30 cellular contexts compared by ENCODE assay signal in genomic region chr3:44033123-44033522, GRCh38.
"Had no signal": no experiment of that assay in that cellular context is flagged by ENCODE, and none has a peak within 500 bp of the region (broad histone marks: within the 10 kb centered on the region; RNA-seq: fewer than 3 reads in every experiment).

No MANE protein-coding gene starts in this region.

- H3K27ac Mint-ChIP-seq: activated CD4-positive, alpha-beta memory T cell treated with anti-CD3 and anti-CD28 coated beads, Interleukin-2, amount 10 ng/mL, durations not matched to agents 7 days and 5 days; activated CD4-positive, alpha-beta T cell treated with anti-CD3 and anti-CD28 coated beads for 36 hours; activated CD4-positive, alpha-beta T cell treated with anti-CD3 and anti-CD28 coated beads, Interleukin-2, amount 10 ng/mL, durations not matched to agents 24 days and 14 days; activated naive CD4-positive, alpha-beta T cell treated with anti-CD3 and anti-CD28 coated beads, Interleukin-2, amount 10 ng/mL, durations not matched to agents 7 days and 5 days; activated naive CD4-positive, alpha-beta T cell treated with anti-CD3 and anti-CD28 coated beads, Interleukin-2, amount 50 U/mL, for 72 hours; activated naive CD8-positive, alpha-beta T cell treated with anti-CD3 and anti-CD28 coated beads, Interleukin-2, amount 10 ng/mL, durations not matched to agents 7 days and 5 days; activated T-cell treated with anti-CD3 and anti-CD28 coated beads, Interleukin-2, amount 50 U/mL, for 24 hours; activated T-cell treated with anti-CD3 and anti-CD28 coated beads, Interleukin-2, amount 50 U/mL, for 72 hours; brain; endodermal cell; T-helper 17 cell; T-helper 2 cell treated with Interferon-gamma antibody and Interleukin-4, amounts not matched to agents 5 μg/mL and 100 μg/mL, for 36 hours had no signal

- H3K36me3 Mint-ChIP-seq: activated naive CD4-positive, alpha-beta T cell treated with anti-CD3 and anti-CD28 coated beads, Interleukin-2, amount 10 ng/mL, durations not matched to agents 7 days and 5 days; activated naive CD4-positive, alpha-beta T cell treated with anti-CD3 and anti-CD28 coated beads, Interleukin-2, amount 50 U/mL, for 72 hours; activated naive CD8-positive, alpha-beta T cell treated with anti-CD3 and anti-CD28 coated beads, Interleukin-2, amount 10 ng/mL, durations not matched to agents 7 days and 5 days had no signal

- H3K9me3 Mint-ChIP-seq: activated CD4-positive, alpha-beta memory T cell treated with anti-CD3 and anti-CD28 coated beads, Interleukin-2, amount 10 ng/mL, durations not matched to agents 7 days and 5 days; activated CD4-positive, alpha-beta T cell treated with anti-CD3 and anti-CD28 coated beads, Interleukin-2, amount 10 ng/mL, durations not matched to agents 24 days and 14 days; activated naive CD4-positive, alpha-beta T cell treated with anti-CD3 and anti-CD28 coated beads, Interleukin-2, amount 10 ng/mL, durations not matched to agents 7 days and 5 days; activated naive CD4-positive, alpha-beta T cell treated with anti-CD3 and anti-CD28 coated beads, Interleukin-2, amount 50 U/mL, for 72 hours; activated naive CD8-positive, alpha-beta T cell treated with anti-CD3 and anti-CD28 coated beads, Interleukin-2, amount 10 ng/mL, durations not matched to agents 7 days and 5 days; activated T-cell treated with anti-CD3 and anti-CD28 coated beads, Interleukin-2, amount 50 U/mL, for 24 hours; activated T-cell treated with anti-CD3 and anti-CD28 coated beads, Interleukin-2, amount 50 U/mL, for 72 hours; brain; endodermal cell; T-helper 2 cell treated with Interferon-gamma antibody and Interleukin-4, amounts not matched to agents 5 μg/mL and 100 μg/mL, for 36 hours had no signal

- H3K4me3 Mint-ChIP-seq: activated CD4-positive, alpha-beta memory T cell treated with anti-CD3 and anti-CD28 coated beads, Interleukin-2, amount 10 ng/mL, durations not matched to agents 7 days and 5 days; activated CD4-positive, alpha-beta T cell treated with anti-CD3 and anti-CD28 coated beads for 36 hours; activated CD4-positive, alpha-beta T cell treated with anti-CD3 and anti-CD28 coated beads, Interleukin-2, amount 10 ng/mL, durations not matched to agents 24 days and 14 days; activated naive CD4-positive, alpha-beta T cell treated with anti-CD3 and anti-CD28 coated beads, Interleukin-2, amount 10 ng/mL, durations not matched to agents 7 days and 5 days; activated naive CD8-positive, alpha-beta T cell treated with anti-CD3 and anti-CD28 coated beads, Interleukin-2, amount 10 ng/mL, durations not matched to agents 7 days and 5 days; activated T-cell treated with anti-CD3 and anti-CD28 coated beads, Interleukin-2, amount 50 U/mL, for 24 hours; activated T-cell treated with anti-CD3 and anti-CD28 coated beads, Interleukin-2, amount 50 U/mL, for 72 hours; brain; endodermal cell; T-helper 17 cell; T-helper 2 cell treated with Interferon-gamma antibody and Interleukin-4, amounts not matched to agents 5 μg/mL and 100 μg/mL, for 36 hours had no signal

- H3K4me1 Mint-ChIP-seq: activated CD4-positive, alpha-beta memory T cell treated with anti-CD3 and anti-CD28 coated beads, Interleukin-2, amount 10 ng/mL, durations not matched to agents 7 days and 5 days; activated CD4-positive, alpha-beta T cell treated with anti-CD3 and anti-CD28 coated beads for 36 hours; activated CD4-positive, alpha-beta T cell treated with anti-CD3 and anti-CD28 coated beads, Interleukin-2, amount 10 ng/mL, durations not matched to agents 24 days and 14 days; activated naive CD4-positive, alpha-beta T cell treated with anti-CD3 and anti-CD28 coated beads, Interleukin-2, amount 10 ng/mL, durations not matched to agents 7 days and 5 days; activated naive CD8-positive, alpha-beta T cell treated with anti-CD3 and anti-CD28 coated beads, Interleukin-2, amount 10 ng/mL, durations not matched to agents 7 days and 5 days; endodermal cell; T-helper 17 cell had no signal

- H3K27me3 ChIP-seq: ascending aorta, colonic mucosa had no signal

- H3K9me3 ChIP-seq: ascending aorta, breast epithelium, colonic mucosa had no signal

- ATAC-seq: activated CD4-positive, alpha-beta T cell treated with anti-CD3 and anti-CD28 coated beads for 36 hours; activated naive CD4-positive, alpha-beta T cell treated with anti-CD3 and anti-CD28 coated beads, Interleukin-2, amount 50 U/mL, for 72 hours; activated T-cell treated with anti-CD3 and anti-CD28 coated beads, Interleukin-2, amount 50 U/mL, for 72 hours; esophagus mucosa; T-helper 17 cell had no signal

- DNase-seq: activated CD4-positive, alpha-beta memory T cell treated with anti-CD3 and anti-CD28 coated beads, Interleukin-2, amount 10 ng/mL, durations not matched to agents 7 days and 5 days; activated CD4-positive, alpha-beta T cell treated with anti-CD3 and anti-CD28 coated beads for 36 hours; activated CD4-positive, alpha-beta T cell treated with anti-CD3 and anti-CD28 coated beads, Interleukin-2, amount 10 ng/mL, durations not matched to agents 24 days and 14 days; activated CD4-positive, alpha-beta T cell treated with anti-CD3 and anti-CD28 coated beads, Interleukin-2, amount 50 U/mL, for 4 hours; activated CD4-positive, CD25-positive, alpha-beta regulatory T cell; activated CD4-positive, CD25-positive, alpha-beta regulatory T cell treated with anti-CD3 and anti-CD28 coated beads, Interleukin-2, amount 50 U/mL, for 72 hours; activated CD8-positive, alpha-beta memory T cell treated with anti-CD3 and anti-CD28 coated beads, Interleukin-2, amount 50 U/mL, for 48 hours; activated gamma-delta T cell; activated naive CD4-positive, alpha-beta T cell; activated naive CD4-positive, alpha-beta T cell treated with anti-CD3 and anti-CD28 coated beads, Interleukin-2, amount 10 ng/mL, durations not matched to agents 7 days and 5 days; activated naive CD8-positive, alpha-beta T cell treated with anti-CD3 and anti-CD28 coated beads, Interleukin-2, amount 10 ng/mL, durations not matched to agents 7 days and 5 days; activated T-cell treated with anti-CD3 and anti-CD28 coated beads for 4 hours; activated T-cell treated with anti-CD3 and anti-CD28 coated beads, Interleukin-2, amount 50 U/mL, for 24 hours; activated T-cell treated with anti-CD3 and anti-CD28 coated beads, Interleukin-2, amount 50 U/mL, for 72 hours; central memory CD4-positive, alpha-beta T cell; cerebellar nuclear complex; colonic mucosa; effector memory CD4-positive, alpha-beta T cell; foreskin fibroblast; T-helper 17 cell; T1000 had no signal

- FAIRE-seq: frontal cortex had no signal

- H3K36me3 ChIP-seq: ascending aorta, breast epithelium, cardiac muscle cell, colonic mucosa had no signal

- H3K27ac ChIP-seq: ascending aorta, breast epithelium, cardiac muscle cell, colonic mucosa had no signal

- H3K4me1 ChIP-seq: ascending aorta, breast epithelium, colonic mucosa had no signal

- H3K4me3 ChIP-seq: ascending aorta, breast epithelium, cardiac muscle cell, colonic mucosa had no signal
